In the genomic region with DNA sequence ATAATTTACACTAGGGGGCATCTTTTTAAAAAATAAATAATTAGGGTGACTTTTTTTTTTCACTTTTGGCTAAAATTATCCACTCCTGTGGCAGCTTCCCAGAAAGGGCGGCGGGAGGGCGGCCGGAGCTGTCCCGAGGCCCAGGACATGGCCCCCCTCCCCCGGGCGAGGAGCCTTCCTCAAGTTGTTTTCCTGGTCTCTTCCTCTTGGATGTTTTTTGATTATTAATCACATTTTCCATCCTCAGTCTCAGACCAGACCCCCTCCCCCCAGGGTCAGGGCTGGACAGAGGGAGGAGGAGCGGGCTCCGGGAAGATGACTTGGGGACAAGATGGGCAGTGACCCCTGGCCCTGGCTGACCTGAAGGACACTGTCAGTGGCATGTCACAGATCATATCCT, we compare ENCODE assay signal across 29 cellular contexts. TPM values are rescaled to one million over a fixed set of nuclear protein-coding genes. Genes with fewer than 3 reads are reported as not detected.
DNase-seq lines count a peak whose midpoint lies in the region; ATAC-seq and TF ChIP-seq lines count a peak whose summit lies in the region.
"Had no signal": no experiment of that assay in that cellular context is flagged by ENCODE, and none has a peak within 500 bp of the region (broad histone marks: within the 10 kb centered on the region; RNA-seq: fewer than 3 reads in every experiment).

No MANE protein-coding gene starts in this region.

- no peak overlapping the region for H3K27ac Mint-ChIP-seq in osteocyte (ENCODE audit: unreplicated experiment)
- H3K27ac Mint-ChIP-seq: activated CD4-positive, alpha-beta memory T cell treated with anti-CD3 and anti-CD28 coated beads for 36 hours; activated naive CD4-positive, alpha-beta T cell treated with anti-CD3 and anti-CD28 coated beads, Interleukin-2, amount 10 ng/mL, durations not matched to agents 7 days and 5 days; activated T-helper 1 cell treated with anti-CD3 and anti-CD28 coated beads, Interleukin-12 subunit alpha, Interleukin-12 subunit beta, Interleukin-2, Interleukin-4 antibody, amounts not matched to agents 30 ng/mL and 10 ng/mL and 1 ng/mL, durations not matched to agents 14 hours and 24 hours and 36 hours; HFFc6; neural progenitor cell; progenitor cell of endocrine pancreas; T-helper 2 cell treated with Interferon-gamma antibody and Interleukin-4, amounts not matched to agents 5 μg/mL and 100 μg/mL, for 36 hours; type B pancreatic cell had no signal

- intact Hi-C loops in prostate gland (cut with DNase I) (loop anchor here (2.0 kb wide), 1 partner anchor 91 kb away; no protein-coding TSS in a partner anchor), OCI-LY7 (cut with micrococcal nuclease; ENCODE audit: unreplicated experiment) (no loop called here)

- H3K9me3 ChIP-seq in prostate gland (no peaks in the 10 kb centered on the region), thoracic aorta (no peaks in the 10 kb centered on the region), OCI-LY7 (ENCODE audit: low read length) (no peaks in the 10 kb centered on the region)

- POLR2A ChIA-PET in OCI-LY7 (lab: Charles Lee), result no interaction called here

- BruUV-seq in OCI-LY7 (replicated peaks; lab: Mats Ljungman, UMichigan), result no TSS peak

- TF ChIP-seq POLR2A in prostate gland (IDR thresholded peaks at IDR 0.05), result no peak

- peak overlapping the region; percentile 41 for H3K27ac ChIP-seq in angular gyrus (ENCODE audit: low read depth, low read length)
- peak overlapping the region; percentile 79 for H3K27ac ChIP-seq in cingulate gyrus (ENCODE audit: low read depth, low read length)
- H3K27ac ChIP-seq in prostate gland, result peak overlapping the region; percentile 63 to 69
- H3K27ac ChIP-seq in thoracic aorta, result peak overlapping the region; percentile 51 to 65
- no peak overlapping the region for H3K27ac ChIP-seq in OCI-LY7 (ENCODE audit: low read depth, low read length, poor library complexity, severe bottlenecking)
- H3K27ac ChIP-seq: brain microvascular endothelial cell, C4-2B, neural progenitor cell had no signal

- H3K36me3 ChIP-seq in prostate gland (no peaks in the 10 kb centered on the region), thoracic aorta (no peaks in the 10 kb centered on the region), OCI-LY7 (ENCODE audit: insufficient read depth, low read length) (no peaks in the 10 kb centered on the region)
- H3K36me3 ChIP-seq: brain microvascular endothelial cell, neural progenitor cell had no signal

- H3K4me1 Mint-ChIP-seq in osteocyte (ENCODE audit: unreplicated experiment), result peaks cover 22% of the 10 kb centered on the region

- TF ChIP-seq CTCF in prostate gland (IDR thresholded peaks at IDR 0.05), result no peak
- no peak for TF ChIP-seq CTCF in thoracic aorta (IDR thresholded peaks at IDR 0.05)
- no peak for TF ChIP-seq CTCF in osteocyte (IDR thresholded peaks at IDR 0.05)
- no peak for TF ChIP-seq CTCF in OCI-LY7 (conservative IDR thresholded peaks at IDR 0.05; ENCODE audit: low read length)

- H3K27me3 ChIP-seq in prostate gland (replicated peaks; ENCODE audit: insufficient read depth), result no peaks in the 10 kb centered on the region
- no peaks in the 10 kb centered on the region for H3K27me3 ChIP-seq in thoracic aorta (replicated peaks; ENCODE audit: insufficient read depth)

- WGBS in prostate gland, result 59% methylated on average over 9 of the region's 9 CpGs

- H2AFZ ChIP-seq in OCI-LY7 (ENCODE audit: low read length), result no peak overlapping the region
- H2AFZ ChIP-seq: neural progenitor cell had no signal

- peaks cover 49% of the 10 kb centered on the region for H3K27me3 Mint-ChIP-seq in osteocyte (ENCODE audit: unreplicated experiment)

- H4K20me1 ChIP-seq in OCI-LY7 (ENCODE audit: insufficient read depth, low read length), result no peaks in the 10 kb centered on the region

- CTCF ChIA-PET in OCI-LY7 (lab: Charles Lee; ENCODE audit: unreplicated experiment), result no interaction called here

- H3K9me2 ChIP-seq in OCI-LY7 (ENCODE audit: insufficient read depth, low read length), result no peaks in the 10 kb centered on the region

- no peak for DNase-seq in prostate gland (ENCODE audit: low spot score)
- no peak for DNase-seq in thoracic aorta (ENCODE audit: low spot score)
- DNase-seq in osteocyte (ENCODE audit: extremely low spot score, unreplicated experiment), result no peak
- no peak for DNase-seq in NCI-H510A treated with DMSO at 0.1 percent for 48 hours (lab: John Stamatoyannopoulos, UW)
- no peak for DNase-seq in superior temporal gyrus (ENCODE audit: extremely low spot score)
- no peak for DNase-seq in OCI-LY7 (ENCODE audit: low spot score)
- DNase-seq: activated CD4-positive, alpha-beta memory T cell treated with anti-CD3 and anti-CD28 coated beads for 36 hours; activated CD4-positive, alpha-beta T cell treated with anti-CD3 and anti-CD28 coated beads for 1 hour; activated CD8-positive, alpha-beta memory T cell treated with anti-CD3 and anti-CD28 coated beads, Interleukin-2, amount 50 U/mL, for 48 hours; activated naive CD4-positive, alpha-beta T cell treated with anti-CD3 and anti-CD28 coated beads, Interleukin-2, amount 10 ng/mL, durations not matched to agents 7 days and 5 days; brain microvascular endothelial cell; COR-L47; HFFc6; Karpas-422; NCI-H1930; NCI-H69; SHP77; stimulated activated naive CD4-positive, alpha-beta T cell treated with Interleukin-2 at 50 U/mL for 16 hours had no signal

- ATAC-seq in thoracic aorta (ENCODE audit: insufficient number of reproducible peaks, low FRiP score, low read depth), result no peak

- H3K36me3 Mint-ChIP-seq in osteocyte (ENCODE audit: unreplicated experiment), result no peaks in the 10 kb centered on the region
- H3K36me3 Mint-ChIP-seq: activated CD4-positive, alpha-beta memory T cell treated with anti-CD3 and anti-CD28 coated beads for 36 hours; neural progenitor cell; type B pancreatic cell had no signal

- H3K9me3 Mint-ChIP-seq in osteocyte (ENCODE audit: unreplicated experiment), result no peaks in the 10 kb centered on the region
- H3K9me3 Mint-ChIP-seq: activated CD4-positive, alpha-beta memory T cell treated with anti-CD3 and anti-CD28 coated beads for 36 hours; activated naive CD4-positive, alpha-beta T cell treated with anti-CD3 and anti-CD28 coated beads, Interleukin-2, amount 10 ng/mL, durations not matched to agents 7 days and 5 days; activated T-helper 1 cell treated with anti-CD3 and anti-CD28 coated beads, Interleukin-12 subunit alpha, Interleukin-12 subunit beta, Interleukin-2, Interleukin-4 antibody, amounts not matched to agents 30 ng/mL and 10 ng/mL and 1 ng/mL, durations not matched to agents 14 hours and 24 hours and 36 hours; HFFc6; neural progenitor cell; T-helper 2 cell treated with Interferon-gamma antibody and Interleukin-4, amounts not matched to agents 5 μg/mL and 100 μg/mL, for 36 hours; type B pancreatic cell had no signal

- H3K4me3 ChIP-seq in prostate gland (no peak overlapping the region), thoracic aorta (no peak overlapping the region), OCI-LY7 (ENCODE audit: low read depth, low read length, poor library complexity, severe bottlenecking) (no peak overlapping the region)
- H3K4me3 ChIP-seq: neural progenitor cell had no signal

- peaks cover 12% of the 10 kb centered on the region for H3K4me1 ChIP-seq in prostate gland (replicated peaks)
- H3K4me1 ChIP-seq in thoracic aorta (ENCODE audit: control insufficient read depth in 1 of 2, low read depth in 2 of 2), result peaks cover 20 to 52% of the 10 kb centered on the region in 2 donors
- no peaks in the 10 kb centered on the region for H3K4me1 ChIP-seq in OCI-LY7 (ENCODE audit: insufficient read depth, low read length, poor library complexity, severe bottlenecking)

- H3K79me2 ChIP-seq in OCI-LY7 (ENCODE audit: insufficient read depth, low read depth, low read length), result no peaks in the 10 kb centered on the region

- no peak overlapping the region for H3K4me2 ChIP-seq in OCI-LY7 (ENCODE audit: low read length)

- H3K4me3 Mint-ChIP-seq in osteocyte (ENCODE audit: unreplicated experiment), result no peak overlapping the region
- H3K4me3 Mint-ChIP-seq: activated CD4-positive, alpha-beta memory T cell treated with anti-CD3 and anti-CD28 coated beads for 36 hours; activated naive CD4-positive, alpha-beta T cell treated with anti-CD3 and anti-CD28 coated beads, Interleukin-2, amount 10 ng/mL, durations not matched to agents 7 days and 5 days; activated T-helper 1 cell treated with anti-CD3 and anti-CD28 coated beads, Interleukin-12 subunit alpha, Interleukin-12 subunit beta, Interleukin-2, Interleukin-4 antibody, amounts not matched to agents 30 ng/mL and 10 ng/mL and 1 ng/mL, durations not matched to agents 14 hours and 24 hours and 36 hours; HFFc6; T-helper 2 cell treated with Interferon-gamma antibody and Interleukin-4, amounts not matched to agents 5 μg/mL and 100 μg/mL, for 36 hours had no signal

RNA-seq across cellular contexts. Expression of a gene that starts 4.7 kb away (rescaled TPM):
- 10 to 100 TPM in 1 of 2 donors, 1 to 10 TPM in 1; 2.7 to 13.3 TPM for total RNA-seq in prostate gland
- total RNA-seq in thoracic aorta, result 10 to 100 TPM in 1 of 2 donors, 1 to 10 TPM in 1; 8.7 to 13.7 TPM
- total RNA-seq in osteocyte, result 0.18 TPM in 1 of 2 replicates, not detected in the other
- total RNA-seq in OCI-LY7 (2014; rRNA removed; shearing (Covaris generic)), result not detected in 2 replicates
- not detected in 2 replicates for total RNA-seq in OCI-LY7 (2022)
- total RNA-seq: activated CD4-positive, alpha-beta memory T cell treated with anti-CD3 and anti-CD28 coated beads for 36 hours; activated T-helper 1 cell treated with anti-CD3 and anti-CD28 coated beads, Interleukin-12 subunit alpha, Interleukin-12 subunit beta, Interleukin-2, Interleukin-4 antibody, amounts not matched to agents 30 ng/mL and 10 ng/mL and 1 ng/mL, durations not matched to agents 14 hours and 24 hours and 36 hours; endothelial cell of umbilical vein; HFFc6 had no signal

RNA-seq across cellular contexts. Expression of a gene that starts 17.7 kb away (rescaled TPM):
- 10 to 100 TPM; 52.1 to 53.2 TPM for total RNA-seq in prostate gland
- 1 to 10 TPM; 5.5 to 8.7 TPM for total RNA-seq in thoracic aorta
- total RNA-seq in osteocyte, result 14.4 and 16.2 TPM in 2 replicates
- 33.6 and 40.3 TPM in 2 replicates for total RNA-seq in OCI-LY7 (2014; rRNA removed; shearing (Covaris generic))
- total RNA-seq in OCI-LY7 (2022), result 31.6 and 33.7 TPM in 2 replicates

RNA-seq across cellular contexts. Expression of a gene that starts 26.1 kb away (rescaled TPM):
- 100 to 1,000 TPM in 1 of 2 donors, 10 to 100 TPM in 1; 73.8 to 112 TPM for total RNA-seq in prostate gland
- total RNA-seq in thoracic aorta, result 10 to 100 TPM; 48.1 to 70.4 TPM
- 97.0 and 105 TPM in 2 replicates for total RNA-seq in osteocyte
- 79.7 and 80.3 TPM in 2 replicates for total RNA-seq in OCI-LY7 (2014; rRNA removed; shearing (Covaris generic))
- total RNA-seq in OCI-LY7 (2022), result 84.2 and 96.3 TPM in 2 replicates

RNA-seq across cellular contexts. Expression of a gene that starts 34.7 kb away (rescaled TPM):
- total RNA-seq in prostate gland (1 to 10 TPM in 1 of 2 donors, not detected in 1; 1.1 TPM), thoracic aorta (not detected), osteocyte (not detected in 2 replicates), OCI-LY7 (2022) (0.38 and 0.44 TPM in 2 replicates)
- total RNA-seq in OCI-LY7 (2014; rRNA removed; shearing (Covaris generic)), result 1.4 and 1.9 TPM in 2 replicates
- total RNA-seq: endothelial cell of umbilical vein, H1, myocyte had no signal

RNA-seq across cellular contexts. Expression of a gene that starts 43.4 kb away (rescaled TPM):
- total RNA-seq in prostate gland (100 to 1,000 TPM; 103 to 142 TPM), thoracic aorta (100 to 1,000 TPM in 1 of 2 donors, 10 to 100 TPM in 1; 77.0 to 131 TPM), osteocyte (71.9 and 76.7 TPM in 2 replicates), OCI-LY7 (2022) (110 TPM in 2 replicates)
- total RNA-seq in OCI-LY7 (2014; rRNA removed; shearing (Covaris generic)), result 97.2 and 103 TPM in 2 replicates
